Comparison of ENCODE assay signal across 16 cellular contexts in genomic region chr1:232432313-232432712, GRCh38.
DNase-seq lines count a peak whose midpoint lies in the region; ATAC-seq and TF ChIP-seq lines count a peak whose summit lies in the region.
"Had no signal": no experiment of that assay in that cellular context is flagged by ENCODE, and none has a peak within 500 bp of the region (broad histone marks: within the 10 kb centered on the region; RNA-seq: fewer than 3 reads in every experiment).

No MANE protein-coding gene starts in this region.

- no peak for TF ChIP-seq EP300 in Ishikawa (IDR thresholded peaks at IDR 0.05; ENCODE audit: borderline replicate concordance)

- TF ChIP-seq POLR2A in uterus (IDR thresholded peaks at IDR 0.05): no peak

- H3K9me3 ChIP-seq in uterus: no peaks in the 10 kb centered on the region
- H3K9me3 ChIP-seq: thoracic aorta had no signal

- H3K36me3 ChIP-seq in uterus: no peaks in the 10 kb centered on the region
- H3K36me3 ChIP-seq: thoracic aorta had no signal

- DNase-seq in NCI-H2171 (lab: John Stamatoyannopoulos, UW): peak; percentile 53
- DNase-seq in cerebellar cortex (ENCODE audit: low spot score): peak; percentile 3
- DNase-seq in medulla oblongata (ENCODE audit: extremely low spot score): peak; percentile 62
- no peak for DNase-seq in RKO (ENCODE audit: low spot score)
- DNase-seq in uterus: no peak
- DNase-seq: activated CD4-positive, CD25-positive, alpha-beta regulatory T cell treated with anti-CD3 and anti-CD28 coated beads, Interleukin-2, amount 50 U/mL, for 72 hours; activated naive CD8-positive, alpha-beta T cell treated with anti-CD3 and anti-CD28 coated beads, Interleukin-2, amount 50 U/mL, for 24 hours; DMS153; GOT3; T-helper 9 cell had no signal

- no peak for TF ChIP-seq CTCF in uterus (IDR thresholded peaks at IDR 0.05)

- intact Hi-C loops in uterus (cut with DNase I; ENCODE audit: low total_unique reads): no loop called here

- no peak overlapping the region for H3K27ac ChIP-seq in uterus
- H3K27ac ChIP-seq: thoracic aorta had no signal

- H3K4me1 ChIP-seq in uterus: no peaks in the 10 kb centered on the region

- no peak for ATAC-seq in GM18909 (IDR thresholded peaks at IDR 0.05; ENCODE audit: poor library complexity, unreplicated experiment)
- ATAC-seq: activated naive CD8-positive, alpha-beta T cell treated with anti-CD3 and anti-CD28 coated beads, Interleukin-2, amount 50 U/mL, for 24 hours; activated T-helper 17 cell treated with anti-CD3 and anti-CD28 coated beads, Interleukin-2, amount 50 U/mL, for 72 hours; left lobe of liver had no signal

- no peak for TF ChIP-seq RAD21 in Ishikawa (IDR thresholded peaks at IDR 0.05; ENCODE audit: low read depth)

- H3K27me3 ChIP-seq in uterus: no peaks in the 10 kb centered on the region

- no peak overlapping the region for H3K4me3 ChIP-seq in uterus
- H3K4me3 ChIP-seq: smooth muscle cell, thoracic aorta had no signal

TF ChIP-seq in Ishikawa, 13 proteins besides CTCF, POLR2A, EP300 and RAD21:
- TF ChIP-seq NFIC (IDR thresholded peaks at IDR 0.05) (peak; percentile 48; the same call in 1 of the 2 replicates), EGR1 (IDR thresholded peaks at IDR 0.05) (no peak), FOXM1 (IDR thresholded peaks at IDR 0.05; ENCODE audit: borderline replicate concordance, low read depth) (no peak), REST (IDR thresholded peaks at IDR 0.05; ENCODE audit: low read depth) (no peak)

Comparison
In these comparisons a context has a peak if more than half of its experiments do, and no peak if none do; other contexts are left out.
1. DNase-seq: peak in NCI-H2171 (single experiment), cerebellar cortex (single experiment) and medulla oblongata (single experiment); none in RKO (single experiment) and uterus (0 of 2).